ENCODE assay signal across 2 cellular contexts in the genomic region with DNA sequence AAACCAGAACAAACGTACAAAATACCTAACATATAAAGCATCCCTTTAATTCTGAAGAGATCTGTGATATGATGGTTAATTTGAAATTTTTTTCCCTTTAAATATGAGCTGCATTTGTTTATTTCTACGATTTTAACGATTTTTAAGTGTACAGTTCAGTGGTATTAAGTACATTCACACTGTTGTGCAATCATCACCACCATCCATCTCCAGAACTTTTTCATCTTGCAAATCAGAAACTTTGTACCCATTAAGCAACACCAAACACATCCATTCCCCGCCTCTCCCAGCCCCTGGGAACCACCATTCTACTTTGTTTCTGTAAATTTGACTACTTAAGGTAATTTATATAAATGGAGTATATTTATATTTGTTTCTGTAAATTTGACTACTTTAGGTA.
TF ChIP-seq lines count a peak whose summit lies in the region.

No MANE protein-coding gene starts in this region.

TF ChIP-seq in IMR-90, 13 proteins besides CTCF, POLR2A, EP300 and RAD21:
- no peak for TF ChIP-seq RCOR1 (IDR thresholded peaks at IDR 0.05; ENCODE audit: insufficient replicate concordance, low read length)
- TF ChIP-seq CEBPB (IDR thresholded peaks at IDR 0.05; ENCODE audit: low read depth, low read length) = peak; percentile 73

TF ChIP-seq in H1, 55 proteins besides CTCF, POLR2A, EP300 and RAD21:
- TF ChIP-seq, protein P1, sequence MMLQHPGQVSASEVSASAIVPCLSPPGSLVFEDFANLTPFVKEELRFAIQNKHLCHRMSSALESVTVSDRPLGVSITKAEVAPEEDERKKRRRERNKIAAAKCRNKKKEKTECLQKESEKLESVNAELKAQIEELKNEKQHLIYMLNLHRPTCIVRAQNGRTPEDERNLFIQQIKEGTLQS (IDR thresholded peaks at IDR 0.05; ENCODE audit: insufficient read depth, low read depth, low read length) = no peak
- TF ChIP-seq CEBPB (IDR thresholded peaks at IDR 0.05; ENCODE audit: low read depth, low read length) = peak; percentile 18; the same call in 1 of the 2 replicates
TF ChIP-seq in H1: peak in this region for 1.
